In the genomic region with DNA sequence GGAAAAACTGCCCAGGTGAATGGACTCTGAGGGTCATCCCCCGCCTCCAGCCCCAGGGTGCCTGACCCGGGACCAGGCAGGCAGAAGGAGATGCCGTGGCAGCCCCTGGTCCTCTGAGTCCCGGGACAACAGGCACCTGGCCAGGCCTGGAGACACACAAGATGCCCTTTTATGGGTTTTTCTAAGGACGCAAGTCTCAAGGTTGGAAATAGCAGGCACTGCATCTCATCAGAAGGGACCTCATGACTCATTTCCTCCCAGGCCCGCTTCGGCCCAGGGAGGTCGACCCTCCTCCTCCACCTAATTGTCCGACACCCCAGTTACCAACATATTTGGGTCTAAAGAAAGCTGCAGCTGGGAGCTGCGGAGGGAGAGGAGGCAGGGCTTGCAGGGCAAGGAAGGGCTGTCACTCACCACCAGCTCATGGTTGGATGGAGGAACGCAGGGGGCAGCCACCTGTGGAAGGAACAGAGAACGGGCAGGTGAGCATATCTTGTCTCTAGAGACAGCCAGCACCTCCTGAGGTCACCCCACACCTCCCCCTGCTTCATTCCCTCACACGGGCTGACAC, we compare ENCODE assay signal across 11 cellular contexts.
DNase-seq lines count a peak whose midpoint lies in the region; ATAC-seq and TF ChIP-seq lines count a peak whose summit lies in the region.
"Had no signal": no experiment of that assay in that cellular context is flagged by ENCODE, and none has a peak within 500 bp of the region (broad histone marks: within the 10 kb centered on the region; RNA-seq: fewer than 3 reads in every experiment).

No MANE protein-coding gene starts in this region.

- no peaks in the 10 kb centered on the region for H3K9me3 ChIP-seq in duodenal mucosa (ENCODE audit: control insufficient read depth in 1 of 2, low read length in 2 of 2)
- no peaks in the 10 kb centered on the region for H3K9me3 ChIP-seq in right lobe of liver
- H3K9me3 ChIP-seq in tibial artery, result no peaks in the 10 kb centered on the region
- H3K9me3 ChIP-seq: mucosa of descending colon had no signal

- no peaks in the 10 kb centered on the region for H3K4me1 Mint-ChIP-seq in activated T-helper 2 cell treated with anti-CD3 and anti-CD28 coated beads, Interferon-gamma antibody, Interleukin-2, Interleukin-4, amounts not matched to agents 10 μg/mL and 5 μg/mL and 100 μg/mL, durations not matched to agents 14 hours and 24 hours and 36 hours (ENCODE audit: low read depth)

- no peak overlapping the region for H3K9ac ChIP-seq in duodenal mucosa (ENCODE audit: low read depth in 1 of 2, low read length in 2 of 2)

- peaks cover 2 to 23% of the 10 kb centered on the region in 2 donors for H3K4me1 ChIP-seq in duodenal mucosa (ENCODE audit: control insufficient read depth in 1 of 2, insufficient read depth in 2 of 2, low read length in 2 of 2)
- H3K4me1 ChIP-seq in right lobe of liver, result peaks cover 0 to 94% (median 49%) of the 10 kb centered on the region in 4 donors
- peaks cover 15 to 100% (median 99%) of the 10 kb centered on the region in 4 donors for H3K4me1 ChIP-seq in tibial artery

- no peaks in the 10 kb centered on the region for H3K36me3 Mint-ChIP-seq in activated T-helper 2 cell treated with anti-CD3 and anti-CD28 coated beads, Interferon-gamma antibody, Interleukin-2, Interleukin-4, amounts not matched to agents 10 μg/mL and 5 μg/mL and 100 μg/mL, durations not matched to agents 14 hours and 24 hours and 36 hours (ENCODE audit: low read depth)

- no peaks in the 10 kb centered on the region for H3K27me3 Mint-ChIP-seq in activated T-helper 2 cell treated with anti-CD3 and anti-CD28 coated beads, Interferon-gamma antibody, Interleukin-2, Interleukin-4, amounts not matched to agents 10 μg/mL and 5 μg/mL and 100 μg/mL, durations not matched to agents 14 hours and 24 hours and 36 hours (ENCODE audit: low read depth)

- no peak for TF ChIP-seq POLR2A in right lobe of liver (IDR thresholded peaks at IDR 0.05)

- H3K4me3 Mint-ChIP-seq in activated T-helper 2 cell treated with anti-CD3 and anti-CD28 coated beads, Interferon-gamma antibody, Interleukin-2, Interleukin-4, amounts not matched to agents 10 μg/mL and 5 μg/mL and 100 μg/mL, durations not matched to agents 14 hours and 24 hours and 36 hours (ENCODE audit: low read depth), result no peak overlapping the region
- H3K4me3 Mint-ChIP-seq: effector memory CD8-positive, alpha-beta T cell had no signal

- TF ChIP-seq CTCF in right lobe of liver (IDR thresholded peaks at IDR 0.05) (no peak), tibial artery (IDR thresholded peaks at IDR 0.05) (no peak)

- DNase-seq in HK-2 (ENCODE audit: unreplicated experiment), result peak; percentile 54
- peak in 2 of 3 donors; percentile 40 to 47 for DNase-seq in right lobe of liver
- peak; percentile 72 to 94 for DNase-seq in tibial artery
- no peak for DNase-seq in NCI-H1930 (lab: John Stamatoyannopoulos, UW)
- DNase-seq in activated T-helper 2 cell treated with anti-CD3 and anti-CD28 coated beads, Interferon-gamma antibody, Interleukin-2, Interleukin-4, amounts not matched to agents 10 μg/mL and 5 μg/mL and 100 μg/mL, durations not matched to agents 14 hours and 24 hours and 36 hours (ENCODE audit: low spot score), result no peak
- no peak for DNase-seq in activated gamma-delta T cell treated with Interleukin-2 at 50 U/mL for 16 hours
- DNase-seq in activated effector memory CD4-positive, alpha-beta T cell treated with Interleukin-2 at 50 U/mL for 16 hours, result no peak
- DNase-seq: DMS79; effector memory CD8-positive, alpha-beta T cell had no signal

- peak in 1 of 4 donors; percentile 0 for ATAC-seq in right lobe of liver
- ATAC-seq: effector memory CD8-positive, alpha-beta T cell had no signal

- H3K36me3 ChIP-seq in duodenal mucosa (ENCODE audit: control insufficient read depth in 1 of 2, insufficient read depth in 2 of 2, low read length in 2 of 2) (no peaks in the 10 kb centered on the region), right lobe of liver (peaks cover 0 to 7% (median 2%) of the 10 kb centered on the region in 4 donors), tibial artery (peaks cover 37 to 51% (median 43%) of the 10 kb centered on the region in 3 donors)

- H3K9me3 Mint-ChIP-seq in activated T-helper 2 cell treated with anti-CD3 and anti-CD28 coated beads, Interferon-gamma antibody, Interleukin-2, Interleukin-4, amounts not matched to agents 10 μg/mL and 5 μg/mL and 100 μg/mL, durations not matched to agents 14 hours and 24 hours and 36 hours, result no peaks in the 10 kb centered on the region
- H3K9me3 Mint-ChIP-seq: effector memory CD8-positive, alpha-beta T cell had no signal

- peak overlapping the region; percentile 77 for H3K27ac ChIP-seq in duodenal mucosa (ENCODE audit: low read depth, low read length)
- peak overlapping the region; percentile 76 to 87 (median 79) for H3K27ac ChIP-seq in right lobe of liver
- H3K27ac ChIP-seq in tibial artery, result peak overlapping the region; percentile 95 to 98

- intact Hi-C loops in right lobe of liver (cut with DNase I) (no loop called here), tibial artery (cut with DNase I; ENCODE audit: low total_unique reads) (no loop called here)
- intact Hi-C loops in activated T-helper 2 cell treated with anti-CD3 and anti-CD28 coated beads, Interferon-gamma antibody, Interleukin-2, Interleukin-4, amounts not matched to agents 10 μg/mL and 5 μg/mL and 100 μg/mL, durations not matched to agents 14 hours and 24 hours and 36 hours (cut with micrococcal nuclease), result no loop called here

- WGBS in right lobe of liver (ENCODE audit: insufficient coverage, low coverage, low lambda C conversion rate, missing lambda C conversion rate), result 51% methylated on average over 4 of the region's 13 CpGs

- no peak overlapping the region for H3K27ac Mint-ChIP-seq in activated T-helper 2 cell treated with anti-CD3 and anti-CD28 coated beads, Interferon-gamma antibody, Interleukin-2, Interleukin-4, amounts not matched to agents 10 μg/mL and 5 μg/mL and 100 μg/mL, durations not matched to agents 14 hours and 24 hours and 36 hours
- H3K27ac Mint-ChIP-seq: effector memory CD8-positive, alpha-beta T cell had no signal

- H3K27me3 ChIP-seq in duodenal mucosa (ENCODE audit: control insufficient read depth in 1 of 2, insufficient read depth in 2 of 2, low read length in 2 of 2) (no peaks in the 10 kb centered on the region), right lobe of liver (no peaks in the 10 kb centered on the region), tibial artery (no peaks in the 10 kb centered on the region)

- H3K4me3 ChIP-seq in duodenal mucosa (ENCODE audit: low read depth in 1 of 2, low read length in 2 of 2) (no peak overlapping the region), right lobe of liver (no peak overlapping the region), tibial artery (peak overlapping the region; percentile 28 to 44)
- H3K4me3 ChIP-seq: mucosa of descending colon had no signal

Comparison
In these comparisons a context has a peak if more than half of its experiments do, and no peak if none do; other contexts are left out.
1. DNase-seq: peak in HK-2 (single experiment), right lobe of liver (2 of 3) and tibial artery (2 of 2); none in NCI-H1930 (0 of 2), activated T-helper 2 cell treated with anti-CD3 and anti-CD28 coated beads, Interferon-gamma antibody, Interleukin-2, Interleukin-4, amounts not matched to agents 10 μg/mL and 5 μg/mL and 100 μg/mL, durations not matched to agents 14 hours and 24 hours and 36 hours (single experiment), activated gamma-delta T cell treated with Interleukin-2 at 50 U/mL for 16 hours (single experiment) and activated effector memory CD4-positive, alpha-beta T cell treated with Interleukin-2 at 50 U/mL for 16 hours (single experiment).
2. H3K4me3 ChIP-seq: peak in tibial artery (2 of 2); none in duodenal mucosa (0 of 2) and right lobe of liver (0 of 3).
3. Peak in every context shown above with its lines, with median percentiles within 50 percentile points of each other: H3K27ac ChIP-seq.